9 cellular contexts compared by ENCODE assay signal in the genomic region with DNA sequence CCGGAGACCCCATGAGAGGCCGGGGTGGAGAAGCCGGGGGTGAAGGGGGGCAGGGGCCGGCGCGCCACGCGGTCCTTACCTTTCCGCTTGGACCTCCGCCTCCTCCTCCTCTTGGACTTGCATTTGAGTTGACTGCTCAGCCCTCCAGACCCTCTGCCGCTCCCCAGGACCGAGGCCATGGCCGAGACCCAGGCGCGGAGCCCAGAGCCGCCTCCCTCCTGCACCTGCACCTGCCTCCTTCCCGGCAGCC. TPM values are rescaled to one million over a fixed set of nuclear protein-coding genes. Genes with fewer than 3 reads are reported as not detected.
A peak's percentile ranks its signal among the peaks of the same experiment; 100 is the strongest.
DNase-seq lines count a peak whose midpoint lies in the region; ATAC-seq, FAIRE-seq and TF ChIP-seq lines count a peak whose summit lies in the region.
"Had no signal": no experiment of that assay in that cellular context is flagged by ENCODE, and none has a peak within 500 bp of the region (broad histone marks: within the 10 kb centered on the region; RNA-seq: fewer than 3 reads in every experiment).

No MANE protein-coding gene starts in this region.

- H3K4me3 ChIP-seq in heart right ventricle, result peak overlapping the region in 8 of 10 donors; percentile 4 to 41 (median 34)
- peak overlapping the region; percentile 69 for H3K4me3 ChIP-seq in GM12878
- H3K4me3 ChIP-seq in mesodermal cell (ENCODE audit: extremely low read depth, insufficient read depth, low read length, poor library complexity, severe bottlenecking), result peak overlapping the region; percentile 42
- H3K4me3 ChIP-seq in vagina, result peak overlapping the region; percentile 18

- H3K79me2 ChIP-seq in GM12878 (ENCODE audit: control insufficient read depth, insufficient read depth, low read length), result peaks cover 47% of the 10 kb centered on the region

- DNase-seq in heart right ventricle (no peak), left cardiac atrium (no peak), GM12878 (ENCODE audit: low read depth, low spot score) (no peak), vagina (ENCODE audit: extremely low spot score in 2 of 2) (no peak)
- DNase-seq: activated CD4-positive, CD25-positive, alpha-beta regulatory T cell had no signal

- H3K4me1 ChIP-seq in heart right ventricle, result peaks cover 0 to 18% (median 9%) of the 10 kb centered on the region in 9 donors
- H3K4me1 ChIP-seq in GM12878 (ENCODE audit: control insufficient read depth, insufficient read depth, low read length), result peaks cover 21% of the 10 kb centered on the region
- H3K4me1 ChIP-seq in mesodermal cell (ENCODE audit: control insufficient read depth, insufficient read depth, low read length, poor library complexity, severe bottlenecking), result peaks cover 3% of the 10 kb centered on the region
- peaks cover 16% of the 10 kb centered on the region for H3K4me1 ChIP-seq in vagina

- RAD21 ChIA-PET in GM12878 (lab: Charles Lee; ENCODE audit: unreplicated experiment), result interaction anchor here (0.9 to 4.9 kb wide), 17 partner anchors 8 to 315 kb away, joined by 3 to 48 read pairs (median 10); no protein-coding TSS in a partner anchor

- SMC1A ChIA-PET in GM12878 (lab: Charles Lee; ENCODE audit: uncharacterized antibody, unreplicated experiment), result interaction anchor here (1.0 to 13.0 kb wide), 13 partner anchors 7 to 316 kb away, joined by 3 to 214 read pairs (median 6); no protein-coding TSS in a partner anchor

- FAIRE-seq in GM12878 (lab: Jason Lieb, UNC), result no peak

- ATAC-seq in heart right ventricle (peak in 1 of 8 donors; percentile 38), left cardiac atrium (no peak), GM12878 (peak; percentile 13), HG03565 (IDR thresholded peaks at IDR 0.05; ENCODE audit: unreplicated experiment) (no peak), GM18520 (IDR thresholded peaks at IDR 0.05; ENCODE audit: unreplicated experiment) (no peak), GM18873 (IDR thresholded peaks at IDR 0.05; ENCODE audit: low FRiP score, unreplicated experiment) (no peak)

- CTCF ChIA-PET in GM12878 (lab: Yijun Ruan, JAX), result interaction anchor here (1.0 to 5.5 kb wide), 6 partner anchors 16 to 317 kb away, joined by 3 to 54 read pairs (median 9); no protein-coding TSS in a partner anchor

- no peak for TF ChIP-seq POLR2A in GM12878 (IDR thresholded peaks at IDR 0.05; ENCODE audit: low read depth, low read length)
- TF ChIP-seq POLR2A in vagina (IDR thresholded peaks at IDR 0.05), result no peak

- H3K27ac ChIP-seq in heart right ventricle (no peak overlapping the region), GM12878 (ENCODE audit: control insufficient read depth, insufficient read depth) (peak overlapping the region; percentile 76), mesodermal cell (ENCODE audit: low read depth, low read length, severe bottlenecking) (no peak overlapping the region), vagina (no peak overlapping the region)

- no peaks in the 10 kb centered on the region for H4K20me1 ChIP-seq in GM12878 (ENCODE audit: control insufficient read depth, insufficient read depth)

- in situ Hi-C loops in GM12878 (cut with MboI), result no loop called here

- no TSS peak for BruUV-seq in GM12878 (replicated peaks; lab: Mats Ljungman, UMichigan)

- TF ChIP-seq CTCF in heart right ventricle (IDR thresholded peaks at IDR 0.05) (no peak), GM12878 (IDR thresholded peaks at IDR 0.05 in 2 of 3, conservative IDR thresholded peaks at IDR 0.05 in 1 of 3; ENCODE audit: control insufficient read depth in 2 of 3, extremely low read depth in 1 of 3, insufficient read depth in 1 of 3, low read depth in 3 of 3, low read length in 3 of 3) (no peak), vagina (IDR thresholded peaks at IDR 0.05) (no peak)

- H3K27me3 ChIP-seq in heart right ventricle, result peaks cover 0 to 100% (median 92%) of the 10 kb centered on the region in 7 donors
- H3K27me3 ChIP-seq in GM12878 (replicated peaks in 1 of 2; ENCODE audit: control insufficient read depth in 2 of 2, insufficient read depth in 2 of 2, low read length in 1 of 2), result no peaks in the 10 kb centered on the region
- peaks cover 3% of the 10 kb centered on the region for H3K27me3 ChIP-seq in vagina

- H3K36me3 ChIP-seq in heart right ventricle (no peaks in the 10 kb centered on the region), GM12878 (ENCODE audit: control insufficient read depth in 2 of 2, insufficient read depth in 2 of 2, low read length in 1 of 2) (no peaks in the 10 kb centered on the region), mesodermal cell (ENCODE audit: control insufficient read depth, insufficient read depth, low read length) (no peaks in the 10 kb centered on the region), vagina (no peaks in the 10 kb centered on the region)

- H3K4me2 ChIP-seq in GM12878 (ENCODE audit: control insufficient read depth, insufficient read depth), result peak overlapping the region; percentile 77

- POLR2A ChIA-PET in GM12878 (lab: Charles Lee), result interaction anchor here (1.0 to 3.3 kb wide), 7 partner anchors 8 to 282 kb away, joined by 3 to 39 read pairs (median 4); no protein-coding TSS in a partner anchor

- no peak for TF ChIP-seq EP300 in GM12878 (IDR thresholded peaks at IDR 0.05; ENCODE audit: borderline replicate concordance in 1 of 2, control insufficient read depth in 1 of 2, low read depth in 2 of 2, low read length in 2 of 2)

- 1% methylated on average over 17 of the region's 17 CpGs for WGBS in heart right ventricle, 2 donors
- under 1% methylated on average over 15 of the region's 17 CpGs for WGBS in GM12878 (ENCODE audit: insufficient coverage, insufficient replicate concordance, low lambda C conversion rate, missing lambda C conversion rate)
- 2 to 3% methylated on average over 16 to 17 of the region's 17 CpGs for WGBS in mesodermal cell (ENCODE audit: insufficient coverage in 2 of 2), 2 experiments

- peak overlapping the region; percentile 77 for H2AFZ ChIP-seq in GM12878 (ENCODE audit: control insufficient read depth, low read depth, low read length)

- peak overlapping the region; percentile 72 for H3K9ac ChIP-seq in GM12878 (ENCODE audit: control insufficient read depth, insufficient read depth, low read length)

- H3K9me3 ChIP-seq in heart right ventricle, result no peaks in the 10 kb centered on the region
- H3K9me3 ChIP-seq in GM12878 (replicated peaks; ENCODE audit: control insufficient read depth, insufficient read depth, low read length), result no peaks in the 10 kb centered on the region
- no peaks in the 10 kb centered on the region for H3K9me3 ChIP-seq in mesodermal cell (ENCODE audit: control insufficient read depth, low read length)
- no peaks in the 10 kb centered on the region for H3K9me3 ChIP-seq in vagina

- TF ChIP-seq RAD21 in GM12878 (IDR thresholded peaks at IDR 0.05; ENCODE audit: insufficient read depth, low read depth, low read length), result no peak

- intact Hi-C loops in heart right ventricle (cut with DNase I) (no loop called here), left cardiac atrium (cut with DNase I) (no loop called here), GM12878 (cut with micrococcal nuclease; ENCODE audit: unreplicated experiment) (loop anchor here (2.0 to 10.0 kb wide), 3 partner anchors 22 to 252 kb away; no protein-coding TSS in a partner anchor), vagina (cut with DNase I) (no loop called here)

TF ChIP-seq in GM12878, 131 proteins besides CTCF, POLR2A, EP300 and RAD21:
- TF ChIP-seq TCF7 (IDR thresholded peaks at IDR 0.05; ENCODE audit: borderline replicate concordance) (no peak), CHD2 (IDR thresholded peaks at IDR 0.05; ENCODE audit: borderline replicate concordance, low read depth, low read length) (no peak), ATF7 (IDR thresholded peaks at IDR 0.05; ENCODE audit: low read depth) (no peak), BMI1 (IDR thresholded peaks at IDR 0.05; ENCODE audit: borderline replicate concordance) (no peak), CBX3 (IDR thresholded peaks at IDR 0.05; ENCODE audit: borderline replicate concordance, low read depth) (no peak)
TF ChIP-seq in GM12878: peak in this region for 0.

RNA-seq across cellular contexts. Expression of gene ADARB2, which starts 0.4 kb away (rescaled TPM):
- under 1 TPM in 8 of 10 donors, not detected in 2; 0.08 to 0.47 (median 0.15) TPM for total RNA-seq in heart right ventricle
- under 1 TPM; 0.28 to 0.29 TPM for polyA plus RNA-seq in heart right ventricle
- total RNA-seq in left cardiac atrium, result under 1 TPM in 1 of 2 donors, not detected in 1; 0.27 TPM
- 64.4 and 79.9 TPM in 2 replicates for total RNA-seq in GM12878 (2013; cell fraction: nucleolus; rRNA removed)
- total RNA-seq in GM12878 (2014; rRNA removed), result 1.2 and 1.7 TPM in 2 replicates
- total RNA-seq in GM12878 (2014; rRNA removed; fragmentation: Illumina TruSeq; extraction: Trizol), result 0.60 and 0.81 TPM in 2 replicates
- total RNA-seq in GM12878 (2021), result 3.1 and 4.1 TPM in 2 replicates
- 0.26 TPM for polyA plus RNA-seq in GM12878 (2011; ENCODE audit: low read depth)
- polyA plus RNA-seq in GM12878 (2011; rRNA removed), result 1.5 and 3.2 TPM in 2 replicates
- polyA plus RNA-seq in GM12878 (2011; cell fraction: cytosol; rRNA removed), result 3.4 and 5.2 TPM in 2 replicates
- 41.2 and 48.3 TPM in 2 replicates for polyA plus RNA-seq in GM12878 (2011; cell fraction: nucleus; rRNA removed)
- polyA plus RNA-seq in GM12878 (2012), result 1.0 and 1.2 TPM in 2 replicates
- polyA plus RNA-seq in GM12878 (2014; fragmentation: Illumina TruSeq; extraction: Trizol), result 0.57 and 0.67 TPM in 2 replicates
- under 1 TPM; 0.02 to 0.04 TPM for polyA plus RNA-seq in GM12878 (2014; fragmentation: Nextera tagmentation; extraction: Ambion mirVana)
- 2.2 and 2.7 TPM in 2 replicates for polyA plus RNA-seq in GM12878 (2014; rRNA removed)
- under 1 TPM; 0.43 to 0.71 TPM for polyA plus RNA-seq in GM12878 (2016; fragmentation: Nextera tagmentation; extraction: Ambion mirVana)
- polyA minus RNA-seq in GM12878 (2011; rRNA and poly(A)+ RNA removed), result 2.4 and 7.1 TPM in 2 replicates
- polyA minus RNA-seq in GM12878 (2011; cell fraction: cytosol; rRNA and poly(A)+ RNA removed), result 1.9 and 3.1 TPM in 2 replicates
- 14.9 and 22.1 TPM in 2 replicates for polyA minus RNA-seq in GM12878 (2011; cell fraction: nucleus; rRNA and poly(A)+ RNA removed)
- polyA plus RNA-seq in mesodermal cell (2013, experiment 1 of 2), result 5.2 TPM
- polyA plus RNA-seq in mesodermal cell (2013, experiment 2 of 2), result 3.9 TPM
- total RNA-seq in vagina, result 3.4 TPM

Comparison
In these comparisons a context has a peak if more than half of its experiments do, and no peak if none do; other contexts are left out.
1. H3K4me3 ChIP-seq: peak in every context shown above with its lines; median percentile 69 in GM12878; 42 in mesodermal cell; 34 in heart right ventricle; 18 in vagina.